Comparison of ENCODE assay signal across 21 cellular contexts in the genomic region with DNA sequence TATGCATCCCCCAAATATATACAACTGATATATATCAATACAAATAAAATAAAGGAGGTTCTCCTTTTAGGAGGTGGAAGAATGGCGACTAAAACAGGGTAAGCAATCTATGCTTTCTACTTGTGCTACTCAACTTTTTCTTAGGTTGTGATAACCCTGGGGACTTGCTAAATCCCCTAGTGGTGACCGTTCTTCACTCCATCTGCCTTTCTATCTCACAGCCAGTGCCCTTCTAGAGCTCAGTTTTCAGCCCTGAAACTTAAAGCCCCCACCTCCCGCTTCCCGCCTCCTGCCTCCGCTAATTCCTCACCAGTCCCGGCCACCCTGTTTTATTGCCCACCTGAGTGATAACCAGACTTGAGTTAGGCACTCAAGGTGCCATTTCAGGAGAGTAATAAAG. TPM values are rescaled to one million over a fixed set of nuclear protein-coding genes. Genes with fewer than 3 reads are reported as not detected.
DNase-seq lines count a peak whose midpoint lies in the region; ATAC-seq, FAIRE-seq and TF ChIP-seq lines count a peak whose summit lies in the region.
"Had no signal": no experiment of that assay in that cellular context is flagged by ENCODE, and none has a peak within 500 bp of the region (broad histone marks: within the 10 kb centered on the region; RNA-seq: fewer than 3 reads in every experiment).

No MANE protein-coding gene starts in this region.

- no peaks in the 10 kb centered on the region for H3K79me2 ChIP-seq in HepG2 (ENCODE audit: insufficient read depth, low read length)

- H3K36me3 ChIP-seq in HepG2 (replicated peaks in 1 of 2; ENCODE audit: control insufficient read depth in 1 of 2, insufficient read depth in 2 of 2, low read length in 2 of 2) (no peaks in the 10 kb centered on the region), right lobe of liver (no peaks in the 10 kb centered on the region), skeletal muscle satellite cell (ENCODE audit: insufficient read depth, low read length) (no peaks in the 10 kb centered on the region), uterus (no peaks in the 10 kb centered on the region)
- H3K36me3 ChIP-seq: ascending aorta, heart right ventricle, SJSA1, spleen had no signal

- no peaks in the 10 kb centered on the region for H3K27me3 ChIP-seq in HepG2 (ENCODE audit: control insufficient read depth in 1 of 2, insufficient read depth in 2 of 2, low read length in 2 of 2)
- H3K27me3 ChIP-seq in right lobe of liver, result peaks cover 0 to 7% of the 10 kb centered on the region in 2 donors
- H3K27me3 ChIP-seq in skeletal muscle satellite cell (ENCODE audit: control insufficient read depth, insufficient read depth, low read length), result peaks cover 57% of the 10 kb centered on the region
- H3K27me3 ChIP-seq in uterus, result no peaks in the 10 kb centered on the region
- H3K27me3 ChIP-seq: ascending aorta, SJSA1, testis had no signal

- intact Hi-C loops in HepG2 (cut with micrococcal nuclease; ENCODE audit: unreplicated experiment) (no loop called here), right lobe of liver (cut with DNase I) (no loop called here), uterus (cut with DNase I; ENCODE audit: low total_unique reads) (no loop called here)

- no peak for FAIRE-seq in HepG2 (lab: Jason Lieb, UNC)

- no peak for TF ChIP-seq RAD21 in HepG2 (CRISPR knock-in tag; IDR thresholded peaks at IDR 0.05)

- ATAC-seq in HepG2 (peak; percentile 36; the same call in 1 of the 3 replicates), right lobe of liver (no peak), GM19455 (IDR thresholded peaks at IDR 0.05; ENCODE audit: unreplicated experiment) (no peak)
- ATAC-seq: activated CD8-positive, alpha-beta T cell treated with anti-CD3 and anti-CD28 coated beads, Interleukin-2, amount 10 ng/mL, durations not matched to agents 7 days and 5 days had no signal

- TF ChIP-seq POLR2A in HepG2 (IDR thresholded peaks at IDR 0.05; ENCODE audit: insufficient read depth in 1 of 2, low read depth in 2 of 2, low read length in 2 of 2) (no peak), right lobe of liver (IDR thresholded peaks at IDR 0.05) (no peak), NB4 (IDR thresholded peaks at IDR 0.05; ENCODE audit: extremely low read depth, insufficient read length) (no peak), uterus (IDR thresholded peaks at IDR 0.05) (no peak)

- no peaks in the 10 kb centered on the region for H4K20me1 ChIP-seq in HepG2 (ENCODE audit: insufficient read depth, low read length)

- no peaks in the 10 kb centered on the region for H3K9me3 ChIP-seq in HepG2 (ENCODE audit: low read length)
- H3K9me3 ChIP-seq in right lobe of liver, result no peaks in the 10 kb centered on the region
- no peaks in the 10 kb centered on the region for H3K9me3 ChIP-seq in skeletal muscle satellite cell (replicated peaks; ENCODE audit: low read length)
- no peaks in the 10 kb centered on the region for H3K9me3 ChIP-seq in uterus
- H3K9me3 ChIP-seq: ascending aorta, heart right ventricle, psoas muscle, SJSA1, spleen, testis had no signal

- H3K4me3 ChIP-seq in HepG2 (replicated peaks in 1 of 3; ENCODE audit: insufficient read depth in 1 of 3, low read depth in 2 of 3, low read length in 3 of 3) (no peak overlapping the region), right lobe of liver (no peak overlapping the region), NB4 (ENCODE audit: low read depth, low read length) (no peak overlapping the region), fibroblast of the aortic adventitia (ENCODE audit: low read depth, low read length) (no peak overlapping the region), skeletal muscle satellite cell (ENCODE audit: low read length) (no peak overlapping the region), uterus (no peak overlapping the region)
- H3K4me3 ChIP-seq: ascending aorta, PC-9, SJSA1, testis had no signal

- H3K4me2 ChIP-seq in HepG2 (ENCODE audit: low read depth, low read length) (no peak overlapping the region), skeletal muscle satellite cell (ENCODE audit: low read length) (peak overlapping the region; percentile 71)

- 57% methylated on average over 5 of the region's 6 CpGs for WGBS in HepG2 (ENCODE audit: low lambda C conversion rate)
- 41% methylated on average over 6 of the region's 6 CpGs for WGBS in right lobe of liver (ENCODE audit: insufficient coverage, low coverage, low lambda C conversion rate, missing lambda C conversion rate)

- TF ChIP-seq CTCF in HepG2 (CRISPR knock-in tag; IDR thresholded peaks at IDR 0.05) (no peak), right lobe of liver (IDR thresholded peaks at IDR 0.05) (no peak), NB4 (IDR thresholded peaks at IDR 0.05; ENCODE audit: low read depth, low read length) (no peak), fibroblast of the aortic adventitia (IDR thresholded peaks at IDR 0.05; ENCODE audit: insufficient read depth, low read length) (peak; percentile 1), uterus (IDR thresholded peaks at IDR 0.05) (no peak)

- no peak overlapping the region for H2AFZ ChIP-seq in HepG2 (ENCODE audit: low read length)
- H2AFZ ChIP-seq: PC-9 had no signal

- CTCF ChIA-PET in HepG2 (lab: Yijun Ruan, JAX; ENCODE audit: low intra/inter-chr PET ratio, low total read pairs), result interaction anchor here (1.3 kb wide), 1 partner anchor 75 kb away, joined by 7 read pairs; no protein-coding TSS in a partner anchor

- no TSS peak for BruUV-seq in HepG2 (replicated peaks; lab: Mats Ljungman, UMichigan)

- TF ChIP-seq EP300 in HepG2 (IDR thresholded peaks at IDR 0.05; ENCODE audit: low read depth in 2 of 2, low read length in 2 of 2) (no peak), HepG2 (CRISPR knock-in tag; IDR thresholded peaks at IDR 0.05; ENCODE audit: borderline replicate concordance) (no peak)

- H3K9ac ChIP-seq in HepG2 (ENCODE audit: insufficient read depth, low read depth, low read length) (no peak overlapping the region), skeletal muscle satellite cell (ENCODE audit: low read depth, low read length) (no peak overlapping the region)

- DNase-seq in HepG2 (ENCODE audit: low spot score) (no peak), right lobe of liver (no peak), NB4 (ENCODE audit: low read depth) (peak; percentile 2), fibroblast of the aortic adventitia (ENCODE audit: low read depth) (no peak), uterus (no peak), KBM-7 (no peak)
- DNase-seq: effector CD8-positive, alpha-beta T cell; kidney; spleen; T-helper 2 cell had no signal

- no peak overlapping the region for H3K27ac ChIP-seq in HepG2 (ENCODE audit: extremely low read length, insufficient read depth, low read length)
- no peak overlapping the region for H3K27ac ChIP-seq in right lobe of liver
- no peak overlapping the region for H3K27ac ChIP-seq in uterus
- H3K27ac ChIP-seq: ascending aorta, heart right ventricle, PC-9, psoas muscle, SJSA1, spleen, testis had no signal

- in situ Hi-C loops in HepG2 (cut with HindIII; ENCODE audit: extremely low pct_ligation_motif_present, low pct_unique_long_range_greater_than_20kb), result no loop called here
- in situ Hi-C loops in KBM-7 (cut with MboI; ENCODE audit: low pct_unique_long_range_greater_than_20kb, low sequenced_read_pairs), result no loop called here

- POLR2A ChIA-PET in HepG2 (lab: Yijun Ruan, JAX), result no interaction called here

- H3K4me1 ChIP-seq in HepG2 (ENCODE audit: insufficient read depth, low read length) (no peaks in the 10 kb centered on the region), right lobe of liver (no peaks in the 10 kb centered on the region), skeletal muscle satellite cell (ENCODE audit: control insufficient read depth, insufficient read depth, low read length) (no peaks in the 10 kb centered on the region), uterus (no peaks in the 10 kb centered on the region)
- H3K4me1 ChIP-seq: ascending aorta, psoas muscle, SJSA1, spleen, testis had no signal

TF ChIP-seq in HepG2, 621 proteins besides CTCF, POLR2A, EP300 and RAD21 (continues in another document):
- TF ChIP-seq ZMYM2 (CRISPR knock-in tag; IDR thresholded peaks at IDR 0.05) (no peak), PRMT3 (CRISPR knock-in tag; IDR thresholded peaks at IDR 0.05; ENCODE audit: borderline replicate concordance, low read depth) (no peak), HHEX (CRISPR knock-in tag; IDR thresholded peaks at IDR 0.05) (no peak)

RNA-seq across cellular contexts. Expression of a gene that starts 15.5 kb away (rescaled TPM):
- total RNA-seq in HepG2 (2016; rRNA removed; fragmentation: Illumina TruSeq; extraction: Trizol) (not detected in 2 replicates), right lobe of liver (not detected), fibroblast of the aortic adventitia (ENCODE audit: low replicate concordance) (not detected in 2 replicates), uterus (under 1 TPM in 1 of 4 donors, not detected in 3; 0.21 TPM)
- total RNA-seq in HepG2 (2016; cell fraction: cytosol; rRNA removed; fragmentation: Illumina TruSeq; extraction: Trizol; ENCODE audit: low read depth), result not detected in 2 replicates
- not detected in 2 replicates for total RNA-seq in HepG2 (2016; cell fraction: insoluble cytoplasmic fraction; rRNA removed; fragmentation: Illumina TruSeq; extraction: Trizol)
- total RNA-seq in HepG2 (2016; cell fraction: membrane; rRNA removed; fragmentation: Illumina TruSeq; extraction: Trizol), result not detected in 2 replicates
- total RNA-seq in HepG2 (2016; cell fraction: nucleus; rRNA removed; fragmentation: Illumina TruSeq; extraction: Trizol), result not detected in 2 replicates
- not detected in 2 replicates for polyA plus RNA-seq in HepG2 (2011; rRNA removed)
- not detected in 2 replicates for polyA plus RNA-seq in HepG2 (2011; cell fraction: cytosol; rRNA removed)
- not detected in 2 replicates for polyA plus RNA-seq in HepG2 (2011; cell fraction: nucleus; rRNA removed)
- not detected in 2 replicates for polyA plus RNA-seq in HepG2 (2012)
- not detected in 2 replicates for polyA plus RNA-seq in HepG2 (2016; cell fraction: cytosol; fragmentation: Illumina TruSeq; extraction: Trizol; ENCODE audit: low read depth)
- not detected in 2 replicates for polyA plus RNA-seq in HepG2 (2016; cell fraction: insoluble cytoplasmic fraction; fragmentation: Illumina TruSeq; extraction: Trizol; ENCODE audit: low read depth)
- polyA plus RNA-seq in HepG2 (2016; cell fraction: membrane; fragmentation: Illumina TruSeq; extraction: Trizol; ENCODE audit: low read depth), result not detected in 2 replicates
- polyA plus RNA-seq in HepG2 (2016; cell fraction: nucleus; fragmentation: Illumina TruSeq; extraction: Trizol; ENCODE audit: insufficient read depth, low read depth), result not detected in 2 replicates
- not detected in 2 replicates for polyA minus RNA-seq in HepG2 (2011; rRNA and poly(A)+ RNA removed; ENCODE audit: low replicate concordance)
- not detected in 2 replicates for polyA minus RNA-seq in HepG2 (2011; cell fraction: cytosol; rRNA and poly(A)+ RNA removed)
- not detected in 2 replicates for polyA minus RNA-seq in HepG2 (2011; cell fraction: nucleus; rRNA and poly(A)+ RNA removed)
- not detected in 2 replicates for total RNA-seq in skeletal muscle satellite cell (2012; rRNA removed)
- total RNA-seq: activated CD8-positive, alpha-beta T cell treated with anti-CD3 and anti-CD28 coated beads, Interleukin-2, amount 10 ng/mL, durations not matched to agents 7 days and 5 days; ascending aorta; CD4-positive, CD25-positive, alpha-beta regulatory T cell; cerebellum; heart right ventricle; kidney; psoas muscle; SJSA1; spleen had no signal
- polyA plus RNA-seq: CD4-positive, CD25-positive, alpha-beta regulatory T cell; heart right ventricle; psoas muscle; spleen had no signal
